19 cellular contexts compared by ENCODE assay signal in genomic region chr11:134164490-134165370, GRCh38. TPM values are rescaled to one million over a fixed set of nuclear protein-coding genes. Genes with fewer than 3 reads are reported as not detected.
DNase-seq lines count a peak whose midpoint lies in the region; FAIRE-seq and TF ChIP-seq lines count a peak whose summit lies in the region.
"Had no signal": no experiment of that assay in that cellular context is flagged by ENCODE, and none has a peak within 500 bp of the region (broad histone marks: within the 10 kb centered on the region; RNA-seq: fewer than 3 reads in every experiment).

No MANE protein-coding gene starts in this region.

- FAIRE-seq in H1 (lab: Jason Lieb, UNC) = peak; percentile 81
- FAIRE-seq: GM19239 had no signal

- H3K14ac ChIP-seq in H1 (ENCODE audit: insufficient read length) = no peak overlapping the region

- H3K9ac ChIP-seq in HUES64 (ENCODE audit: low read depth, low read length) = no peak overlapping the region
- H3K9ac ChIP-seq in H1 (replicated peaks in 1 of 4; ENCODE audit: extremely low read depth in 1 of 4, low read depth in 3 of 4, low read length in 3 of 4) = no peak overlapping the region

- H3K27ac ChIP-seq in HUES64 (ENCODE audit: low read depth, low read length) (no peak overlapping the region), H1 (ENCODE audit: low read depth, low read length) (no peak overlapping the region)
- H3K27ac ChIP-seq: heart right ventricle, stomach had no signal

- TF ChIP-seq POLR2A in H1 (IDR thresholded peaks at IDR 0.05; ENCODE audit: control extremely low read depth in 1 of 2, low read depth in 2 of 2, low read length in 2 of 2) = no peak

- no peak overlapping the region for H4K91ac ChIP-seq in H1 (replicated peaks; ENCODE audit: insufficient read length, low read length)

- POLR2A ChIA-PET in H1 (lab: Charles Lee; ENCODE audit: partially characterized antibody) = no interaction called here

- no peaks in the 10 kb centered on the region for H3K79me2 ChIP-seq in H1 (ENCODE audit: control insufficient read depth in 1 of 2, insufficient read depth in 2 of 2, low read length in 2 of 2)

- no peaks in the 10 kb centered on the region for H3K4me1 ChIP-seq in HUES64 (ENCODE audit: insufficient read depth, low read length)
- no peaks in the 10 kb centered on the region for H3K4me1 ChIP-seq in H1 (replicated peaks in 1 of 4; ENCODE audit: control insufficient read depth in 3 of 4, insufficient read depth in 4 of 4, low read length in 3 of 4)
- H3K4me1 ChIP-seq: heart right ventricle, stomach had no signal

- peaks cover 92% of the 10 kb centered on the region for H3K36me3 ChIP-seq in HUES64 (ENCODE audit: insufficient read depth, low read length)
- H3K36me3 ChIP-seq in H1 (ENCODE audit: control insufficient read depth in 2 of 4, insufficient read depth in 4 of 4, low read length in 3 of 4) = peaks cover 49 to 93% (median 80%) of the 10 kb centered on the region in 4 experiments

- WGBS in HUES64 = 93% methylated on average over 11 of the region's 11 CpGs
- 90% methylated on average over 11 of the region's 11 CpGs; no CpG with 5 or more reads in 1 of the 2 experiments for WGBS in H1 (ENCODE audit: extremely low coverage in 1 of 2, insufficient coverage in 1 of 2, insufficient read length in 1 of 2, insufficient replicate concordance in 2 of 2, low coverage in 1 of 2, low lambda C conversion rate in 2 of 2, missing lambda C conversion rate in 1 of 2), 2 experiments

- H3K27me3 Mint-ChIP-seq in neural crest cell (ENCODE audit: low read depth) = peaks cover 18% of the 10 kb centered on the region

- peak overlapping the region; percentile 83 for H3K27ac Mint-ChIP-seq in neural crest cell (ENCODE audit: unreplicated experiment)

- CTCF ChIA-PET in H1 (lab: Charles Lee; ENCODE audit: partially characterized antibody) = interaction anchor here (0.7 to 1.7 kb wide), 4 partner anchors 12 to 68 kb away, joined by 3 to 6 read pairs (median 4); no protein-coding TSS in a partner anchor

- H4K5ac ChIP-seq in H1 (ENCODE audit: insufficient read length, low read depth, low read length) = no peak overlapping the region

- peaks cover 88% of the 10 kb centered on the region for H3K36me3 Mint-ChIP-seq in neural crest cell (ENCODE audit: low read depth)

- TF ChIP-seq EP300 in H1 (IDR thresholded peaks at IDR 0.05; ENCODE audit: borderline replicate concordance in 1 of 2, low read depth in 2 of 2, low read length in 2 of 2) = no peak

- no peak overlapping the region for H4K8ac ChIP-seq in H1 (ENCODE audit: extremely low read depth, insufficient read depth, low read length)

- no peak overlapping the region for H3K56ac ChIP-seq in H1 (replicated peaks; ENCODE audit: insufficient read length, low read depth, low read length)

- H3K79me1 ChIP-seq in H1 (ENCODE audit: low read depth, low read length) = no peaks in the 10 kb centered on the region

- no peaks in the 10 kb centered on the region for H3K23me2 ChIP-seq in H1 (ENCODE audit: low read depth, low read length)

- no peaks in the 10 kb centered on the region for H4K20me1 ChIP-seq in H1 (replicated peaks in 1 of 2; ENCODE audit: control insufficient read depth in 1 of 2, insufficient read depth in 2 of 2, low read length in 2 of 2)

- no peak overlapping the region for H2AFZ ChIP-seq in H1 (ENCODE audit: low read length)

- peak overlapping the region; percentile 82 for H3K4me3 Mint-ChIP-seq in neural crest cell

- H2BK120ac ChIP-seq in H1 (replicated peaks; ENCODE audit: low read depth, low read length) = no peak overlapping the region

- peaks cover 26% of the 10 kb centered on the region for H3K9me3 Mint-ChIP-seq in neural crest cell

- DNase-seq in NCI-H345 (lab: John Stamatoyannopoulos, UW) (peak; percentile 27), NCI-H345 treated with DMSO at 0.1 percent for 48 hours (lab: John Stamatoyannopoulos, UW; ENCODE audit: unreplicated experiment) (no peak), H1 (ENCODE audit: low read depth in 1 of 2, low spot score in 2 of 2) (peak in 1 of 2 experiments; percentile 41), neural crest cell (ENCODE audit: low read depth, low spot score) (no peak), NCI-H1694 treated with DMSO at 0.1 percent for 48 hours (lab: John Stamatoyannopoulos, UW) (no peak), medulla oblongata (ENCODE audit: extremely low spot score) (no peak), HCEC 1CT (no peak)
- DNase-seq: activated CD8-positive, alpha-beta memory T cell treated with anti-CD3 and anti-CD28 coated beads for 24 hours; central memory CD4-positive, alpha-beta T cell; effector CD4-positive, alpha-beta T cell; heart right ventricle; left cardiac atrium; mucosa of descending colon; NCI-H2171; NK-92 treated with Interleukin-12 subunit alpha and Interleukin-12 subunit beta, amount 100 ng/mL, for 24 hours; nucleus accumbens; stomach had no signal

- H3K9me3 ChIP-seq in HUES64 (ENCODE audit: insufficient read depth, low read depth, low read length) (peaks cover 83% of the 10 kb centered on the region), H1 (ENCODE audit: insufficient read depth in 2 of 2, low read depth in 1 of 2, low read length in 1 of 2) (peaks cover 73 to 83% of the 10 kb centered on the region in 2 experiments)
- H3K9me3 ChIP-seq: heart right ventricle, mucosa of descending colon, stomach had no signal

- H3K4me3 ChIP-seq in HUES64 (ENCODE audit: low read length) (peak overlapping the region; percentile 39), H1 (ENCODE audit: extremely low read depth in 1 of 4, insufficient read depth in 2 of 4, low read depth in 3 of 4, low read length in 4 of 4) (peak overlapping the region in 1 of 4 experiments; percentile 47; a peak in 2 of 8 replicates)
- H3K4me3 ChIP-seq: heart right ventricle, mucosa of descending colon, stomach had no signal

- H2AK5ac ChIP-seq in H1 (ENCODE audit: low read depth, low read length) = no peak overlapping the region

- H2BK15ac ChIP-seq in H1 (ENCODE audit: low read length) = no peak overlapping the region

- H3K27me3 ChIP-seq in HUES64 (ENCODE audit: insufficient read depth, low read length) (no peaks in the 10 kb centered on the region), H1 (replicated peaks in 1 of 4; ENCODE audit: control insufficient read depth in 3 of 4, extremely low read depth in 1 of 4, insufficient read depth in 3 of 4, low read length in 3 of 4) (no peaks in the 10 kb centered on the region; a peak in 1 of 7 replicates)
- H3K27me3 ChIP-seq: heart right ventricle, stomach had no signal

- H3K18ac ChIP-seq in H1 (ENCODE audit: extremely low read depth, low read length) = no peak overlapping the region

- H3K23ac ChIP-seq in H1 (ENCODE audit: insufficient read length) = no peak overlapping the region

- H3K4me2 ChIP-seq in H1 (ENCODE audit: insufficient read depth in 1 of 2, low read depth in 2 of 2, low read length in 2 of 2) = no peak overlapping the region

- H3K4ac ChIP-seq in H1 (replicated peaks; ENCODE audit: insufficient read length, low read depth, low read length) = no peak overlapping the region

- TF ChIP-seq CTCF in H1 (IDR thresholded peaks at IDR 0.05; ENCODE audit: control extremely low read depth in 1 of 3, insufficient read depth in 1 of 3, low read depth in 1 of 3, low read length in 3 of 3) (no peak), neural crest cell (conservative IDR thresholded peaks at IDR 0.05) (no peak)

- TF ChIP-seq RAD21 in H1 (IDR thresholded peaks at IDR 0.05 in 1 of 2, conservative IDR thresholded peaks at IDR 0.05 in 1 of 2; ENCODE audit: low read depth in 2 of 2, low read length in 2 of 2) = no peak

- H2BK12ac ChIP-seq in H1 (ENCODE audit: low read depth, low read length) = no peak overlapping the region

- no peak overlapping the region for H2BK20ac ChIP-seq in H1 (ENCODE audit: low read length)

- H2BK5ac ChIP-seq in H1 (ENCODE audit: low read depth, low read length) = no peak overlapping the region

- peaks cover 4% of the 10 kb centered on the region for H3K4me1 Mint-ChIP-seq in neural crest cell

TF ChIP-seq in H1, 55 proteins besides CTCF, POLR2A, EP300 and RAD21 (continues in another document):
- TF ChIP-seq TAF7 (optimal IDR thresholded peaks at IDR 0.05; ENCODE audit: borderline replicate concordance, low read depth, low read length) = no peak
- TF ChIP-seq TCF12 (IDR thresholded peaks at IDR 0.05; ENCODE audit: low read depth, low read length) = peak; percentile 94
- TF ChIP-seq EGR1 (IDR thresholded peaks at IDR 0.05; ENCODE audit: borderline replicate concordance, low read depth, low read length) = peak; percentile 67; the same call in 1 of the 2 replicates
- TF ChIP-seq FOSL1 (IDR thresholded peaks at IDR 0.05; ENCODE audit: insufficient read depth, low read depth, low read length) = no peak
- no peak for TF ChIP-seq KDM4A (IDR thresholded peaks at IDR 0.05; ENCODE audit: low read depth, low read length, severe bottlenecking)
- TF ChIP-seq MAX (IDR thresholded peaks at IDR 0.05) = peak; percentile 41; the same call in 1 of the 2 replicates

RNA-seq across cellular contexts. Expression of gene NCAPD3, which starts 59.0 kb away (rescaled TPM):
- 32.7 TPM for polyA plus RNA-seq in HUES64 (2013, experiment 1 of 2)
- polyA plus RNA-seq in HUES64 (2013, experiment 2 of 2) = 30.6 TPM
- 50.3 and 55.2 TPM in 2 replicates for total RNA-seq in H1 (2021; fragmentation: NEBNext Ultra II Directional; extraction: Animal tissue kit (Norgen Biotek cat#: 25700))
- 26.5 and 27.1 TPM in 2 replicates for polyA plus RNA-seq in H1 (2011; rRNA removed)
- polyA plus RNA-seq in H1 (2011; cell fraction: cytosol; rRNA removed) = 33.8 TPM
- 56.8 TPM for polyA plus RNA-seq in H1 (2011; cell fraction: nucleus; rRNA removed)
- 31.1 to 45.3 TPM (median 36.0 TPM) in 4 replicates for polyA plus RNA-seq in H1 (2012, experiment 1 of 2)
- 4.8 TPM for polyA plus RNA-seq in H1 (2012, experiment 2 of 2)
- 23.8 TPM for polyA plus RNA-seq in H1 (2013, experiment 1 of 2)
- polyA plus RNA-seq in H1 (2013, experiment 2 of 2) = 22.4 TPM
- polyA minus RNA-seq in H1 (2011; rRNA and poly(A)+ RNA removed) = 76.6 and 83.3 TPM in 2 replicates
- 62.4 TPM for polyA minus RNA-seq in H1 (2011; cell fraction: cytosol; rRNA and poly(A)+ RNA removed)
- 67.9 TPM for polyA minus RNA-seq in H1 (2011; cell fraction: nucleus; rRNA and poly(A)+ RNA removed)
- total RNA-seq in neural crest cell = 53.6 and 53.8 TPM in 2 replicates

RNA-seq across cellular contexts. Expression of gene VPS26B, which starts 59.7 kb away (rescaled TPM):
- 20.1 TPM for polyA plus RNA-seq in HUES64 (2013, experiment 1 of 2)
- polyA plus RNA-seq in HUES64 (2013, experiment 2 of 2) = 19.5 TPM
- 26.8 and 27.0 TPM in 2 replicates for total RNA-seq in H1 (2021; fragmentation: NEBNext Ultra II Directional; extraction: Animal tissue kit (Norgen Biotek cat#: 25700))
- polyA plus RNA-seq in H1 (2011; rRNA removed) = 18.3 and 19.6 TPM in 2 replicates
- 21.7 TPM for polyA plus RNA-seq in H1 (2011; cell fraction: cytosol; rRNA removed)
- 23.5 TPM for polyA plus RNA-seq in H1 (2011; cell fraction: nucleus; rRNA removed)
- 19.5 to 21.1 TPM (median 20.1 TPM) in 4 replicates for polyA plus RNA-seq in H1 (2012, experiment 1 of 2)
- 16.3 TPM for polyA plus RNA-seq in H1 (2012, experiment 2 of 2)
- 15.3 TPM for polyA plus RNA-seq in H1 (2013, experiment 1 of 2)
- 14.6 TPM for polyA plus RNA-seq in H1 (2013, experiment 2 of 2)
- 27.9 and 33.4 TPM in 2 replicates for polyA minus RNA-seq in H1 (2011; rRNA and poly(A)+ RNA removed)
- polyA minus RNA-seq in H1 (2011; cell fraction: cytosol; rRNA and poly(A)+ RNA removed) = 17.2 TPM
- 16.7 TPM for polyA minus RNA-seq in H1 (2011; cell fraction: nucleus; rRNA and poly(A)+ RNA removed)
- 45.6 and 47.8 TPM in 2 replicates for total RNA-seq in neural crest cell
